18 cellular contexts compared by ENCODE assay signal in the genomic region with DNA sequence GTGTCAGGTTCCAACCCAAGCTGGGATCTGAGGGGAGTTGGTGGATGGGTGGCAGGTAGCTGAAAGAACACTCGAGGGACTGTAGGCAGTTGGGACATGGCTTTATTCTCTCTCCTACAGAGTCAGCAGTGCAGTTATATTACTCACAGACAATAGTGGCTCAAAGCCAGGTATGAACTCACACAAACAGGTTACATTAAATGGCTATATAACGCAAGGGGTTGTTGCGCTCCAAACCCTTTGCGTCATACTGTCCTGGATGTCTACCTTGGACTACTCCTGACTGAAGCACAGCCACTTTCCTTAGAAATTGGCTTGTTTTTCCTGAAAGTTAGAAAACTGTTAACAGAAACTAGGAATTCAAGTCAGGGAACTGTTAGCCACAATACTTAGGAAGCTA.
A peak's percentile ranks its signal among the peaks of the same experiment; 100 is the strongest.
DNase-seq lines count a peak whose midpoint lies in the region; ATAC-seq and TF ChIP-seq lines count a peak whose summit lies in the region.
"Had no signal": no experiment of that assay in that cellular context is flagged by ENCODE, and none has a peak within 500 bp of the region (broad histone marks: within the 10 kb centered on the region; RNA-seq: fewer than 3 reads in every experiment).

No MANE protein-coding gene starts in this region.

- no peak overlapping the region for H2AFZ ChIP-seq in fibroblast of lung (ENCODE audit: low read length)
- H2AFZ ChIP-seq in osteoblast (ENCODE audit: low read length): no peak overlapping the region

- H3K79me2 ChIP-seq in fibroblast of lung (ENCODE audit: control insufficient read depth, insufficient read depth, low read length) (no peaks in the 10 kb centered on the region), osteoblast (ENCODE audit: insufficient read depth, low read length) (no peaks in the 10 kb centered on the region)

- H3K4me1 ChIP-seq in fibroblast of lung (ENCODE audit: control insufficient read depth, extremely low read depth, insufficient read depth, low read length): peaks cover 3% of the 10 kb centered on the region
- H3K4me1 ChIP-seq in osteoblast (ENCODE audit: insufficient read depth, low read length): peaks cover 19% of the 10 kb centered on the region
- H3K4me1 ChIP-seq in spleen: no peaks in the 10 kb centered on the region
- H3K4me1 ChIP-seq: esophagus muscularis mucosa, heart left ventricle had no signal

- H3K4me2 ChIP-seq in fibroblast of lung (ENCODE audit: extremely low read depth, insufficient read depth, low read length) (no peak overlapping the region), osteoblast (ENCODE audit: insufficient read depth, low read length) (no peak overlapping the region)

- no peak for TF ChIP-seq CTCF in LNCaP clone FGC (IDR thresholded peaks at IDR 0.05; ENCODE audit: control insufficient read depth, extremely low read depth, insufficient read depth)
- TF ChIP-seq CTCF in fibroblast of lung (conservative IDR thresholded peaks at IDR 0.05 in 1 of 2, IDR thresholded peaks at IDR 0.05 in 1 of 2; ENCODE audit: low read depth in 1 of 2, low read length in 2 of 2): no peak
- TF ChIP-seq CTCF in osteoblast (IDR thresholded peaks at IDR 0.05; ENCODE audit: extremely low read depth, low read depth, low read length): no peak
- no peak for TF ChIP-seq CTCF in spleen (IDR thresholded peaks at IDR 0.05 in 8 of 11, conservative IDR thresholded peaks at IDR 0.05 in 3 of 11)
- TF ChIP-seq CTCF in omental fat pad (IDR thresholded peaks at IDR 0.05): no peak

- H3K27me3 ChIP-seq in fibroblast of lung (ENCODE audit: control insufficient read depth, insufficient read depth, low read length) (no peaks in the 10 kb centered on the region), osteoblast (ENCODE audit: insufficient read depth, low read length) (no peaks in the 10 kb centered on the region), spleen (replicated peaks in 1 of 7) (no peaks in the 10 kb centered on the region)
- H3K27me3 ChIP-seq: esophagus muscularis mucosa, heart left ventricle had no signal

- H4K20me1 ChIP-seq in fibroblast of lung (ENCODE audit: control insufficient read depth, extremely low read depth, insufficient read depth, low read length): no peaks in the 10 kb centered on the region
- no peaks in the 10 kb centered on the region for H4K20me1 ChIP-seq in osteoblast (ENCODE audit: insufficient read depth, low read length)

- no peak overlapping the region for H3K27ac ChIP-seq in fibroblast of lung (ENCODE audit: insufficient read depth, low read length)
- peak overlapping the region; percentile 43 for H3K27ac ChIP-seq in osteoblast (ENCODE audit: low read depth, low read length)
- H3K27ac ChIP-seq in spleen: no peak overlapping the region
- H3K27ac ChIP-seq: esophagus muscularis mucosa, heart left ventricle had no signal

- no peaks in the 10 kb centered on the region for H3K9me3 ChIP-seq in fibroblast of lung (ENCODE audit: control insufficient read depth, insufficient read depth, low read depth, low read length)
- H3K9me3 ChIP-seq in osteoblast (ENCODE audit: low read depth, low read length): no peaks in the 10 kb centered on the region
- H3K9me3 ChIP-seq in spleen: peaks cover 0 to 29% (median 27%) of the 10 kb centered on the region in 8 donors

- H3K36me3 ChIP-seq in fibroblast of lung (ENCODE audit: control insufficient read depth, insufficient read depth, low read length): no peaks in the 10 kb centered on the region
- peaks cover 34% of the 10 kb centered on the region for H3K36me3 ChIP-seq in osteoblast (ENCODE audit: insufficient read depth, low read length)
- peaks cover 3 to 97% (median 85%) of the 10 kb centered on the region in 6 donors for H3K36me3 ChIP-seq in spleen

- H3K4me3 ChIP-seq in LNCaP clone FGC (ENCODE audit: low read depth, low read length) (no peak overlapping the region), fibroblast of lung (replicated peaks in 1 of 4; ENCODE audit: control extremely low read depth in 1 of 4, insufficient read depth in 1 of 4, low read depth in 3 of 4, low read length in 4 of 4) (no peak overlapping the region), osteoblast (ENCODE audit: insufficient read depth, low read length) (no peak overlapping the region), spleen (no peak overlapping the region)
- H3K4me3 ChIP-seq: esophagus muscularis mucosa, heart left ventricle had no signal

- ATAC-seq in omental fat pad (ENCODE audit: low FRiP score): no peak
- ATAC-seq in GM18909 (IDR thresholded peaks at IDR 0.05; ENCODE audit: poor library complexity, unreplicated experiment): no peak
- ATAC-seq: activated CD4-positive, alpha-beta T cell treated with anti-CD3 and anti-CD28 coated beads for 36 hours; HCT116; heart left ventricle had no signal

- 90 to 96% (median 94%) methylated on average over 4 of the region's 4 CpGs for WGBS in spleen, 5 donors

- no peak for TF ChIP-seq POLR2A in spleen (IDR thresholded peaks at IDR 0.05)

- intact Hi-C loops in spleen (cut with DNase I; ENCODE audit: low total_unique reads): no loop called here

- peak; percentile 63 for DNase-seq in LNCaP clone FGC (ENCODE audit: low read depth)
- DNase-seq in astrocyte of the hippocampus (ENCODE audit: low read depth, low spot score): peak; percentile 58
- peak; percentile 22 to 76 for DNase-seq in fibroblast of lung (ENCODE audit: low read depth in 2 of 2)
- no peak for DNase-seq in osteoblast (ENCODE audit: insufficient read length, low spot score, missing footprints)
- no peak for DNase-seq in spleen
- no peak for DNase-seq in omental fat pad (ENCODE audit: low spot score)
- no peak for DNase-seq in HCEC 1CT
- DNase-seq: activated CD4-positive, alpha-beta T cell treated with anti-CD3 and anti-CD28 coated beads for 36 hours; activated naive CD8-positive, alpha-beta T cell treated with anti-CD3 and anti-CD28 coated beads, Interleukin-2, amount 10 ng/mL, durations not matched to agents 7 days and 5 days; CD8-positive, alpha-beta memory T cell; DMS53; heart left ventricle; NCI-H1105; NCI-H526; Right ventricle myocardium superior had no signal

- no peak overlapping the region for H3K9ac ChIP-seq in fibroblast of lung (ENCODE audit: insufficient read depth, low read length)

Comparison
In these comparisons a context has a peak if more than half of its experiments do, and no peak if none do; other contexts are left out.
1. DNase-seq: peak in LNCaP clone FGC (single experiment), astrocyte of the hippocampus (single experiment) and fibroblast of lung (2 of 2); none in osteoblast (single experiment), spleen (single experiment), omental fat pad (single experiment) and HCEC 1CT (single experiment).